In genomic region chr3:132350814-132351213, GRCh38 we compare ENCODE assay signal across 21 cellular contexts. TPM values are rescaled to one million over a fixed set of nuclear protein-coding genes. Genes with fewer than 3 reads are reported as not detected.
DNase-seq lines count a peak whose midpoint lies in the region; ATAC-seq and TF ChIP-seq lines count a peak whose summit lies in the region.
"Had no signal": no experiment of that assay in that cellular context is flagged by ENCODE, and none has a peak within 500 bp of the region (broad histone marks: within the 10 kb centered on the region; RNA-seq: fewer than 3 reads in every experiment).

No MANE protein-coding gene starts in this region.

- H3K9me3 ChIP-seq in neural progenitor cell (ENCODE audit: low read depth), result no peaks in the 10 kb centered on the region
- H3K9me3 ChIP-seq: BLaER1, SJSA1 had no signal

- peaks cover 10% of the 10 kb centered on the region for H3K4me1 ChIP-seq in neural progenitor cell
- H3K4me1 ChIP-seq: BLaER1 had no signal

- H3K27ac Mint-ChIP-seq in activated CD4-positive, alpha-beta T cell treated with anti-CD3 and anti-CD28 coated beads, Interleukin-2, amount 10 ng/mL, durations not matched to agents 24 days and 14 days, result peak overlapping the region; percentile 16
- H3K27ac Mint-ChIP-seq in activated T-helper 17 cell treated with anti-CD3 and anti-CD28 coated beads, Interleukin-2, amount 50 U/mL, for 72 hours, result peak overlapping the region; percentile 58
- peak overlapping the region; percentile 27 for H3K27ac Mint-ChIP-seq in neural progenitor cell
- H3K27ac Mint-ChIP-seq: CD4-positive, alpha-beta T cell; IgD-negative memory B cell had no signal

- no peaks in the 10 kb centered on the region for H3K79me2 ChIP-seq in neural progenitor cell (ENCODE audit: low read depth)

- no peak overlapping the region for H3K4me2 ChIP-seq in neural progenitor cell
- H3K4me2 ChIP-seq: BLaER1, PC-9 had no signal

- no peak for DNase-seq in activated CD4-positive, alpha-beta T cell treated with anti-CD3 and anti-CD28 coated beads, Interleukin-2, amount 10 ng/mL, durations not matched to agents 24 days and 14 days
- DNase-seq in activated CD4-positive, alpha-beta T cell treated with anti-CD3 and anti-CD28 coated beads, Interleukin-2, amount 50 U/mL, for 4 hours, result no peak
- DNase-seq in neural progenitor cell (ENCODE audit: low spot score), result no peak
- no peak for DNase-seq in activated CD8-positive, alpha-beta memory T cell treated with anti-CD3 and anti-CD28 coated beads, Interleukin-2, amount 50 U/mL, for 48 hours
- no peak for DNase-seq in A172 (ENCODE audit: low spot score)
- DNase-seq: CD4-positive, alpha-beta T cell; NCI-H1048; NCI-H1417; NCI-H1694; NCI-H2081; NCI-H2227 treated with DMSO at 0.1 percent for 48 hours; NCI-H526 treated with DMSO at 0.1 percent for 48 hours; PC-9; Right ventricle myocardium superior; RPMI8226 had no signal

- ATAC-seq in activated T-helper 17 cell treated with anti-CD3 and anti-CD28 coated beads, Interleukin-2, amount 50 U/mL, for 72 hours (replicated peaks), result peak; percentile 58
- no peak for ATAC-seq in HG02571 (IDR thresholded peaks at IDR 0.05; ENCODE audit: unreplicated experiment)

- H3K9me3 Mint-ChIP-seq in activated CD4-positive, alpha-beta T cell treated with anti-CD3 and anti-CD28 coated beads, Interleukin-2, amount 10 ng/mL, durations not matched to agents 24 days and 14 days, result no peaks in the 10 kb centered on the region
- H3K9me3 Mint-ChIP-seq in activated T-helper 17 cell treated with anti-CD3 and anti-CD28 coated beads, Interleukin-2, amount 50 U/mL, for 72 hours, result no peaks in the 10 kb centered on the region
- H3K9me3 Mint-ChIP-seq in neural progenitor cell, result no peaks in the 10 kb centered on the region
- H3K9me3 Mint-ChIP-seq: CD4-positive, alpha-beta T cell; IgD-negative memory B cell had no signal

- no peaks in the 10 kb centered on the region for H3F3A ChIP-seq in neural progenitor cell (ENCODE audit: low read depth)

- H3K27ac ChIP-seq in neural progenitor cell, result no peak overlapping the region
- H3K27ac ChIP-seq: 22Rv1, BLaER1, PC-9, SJSA1 had no signal

- H3K9ac ChIP-seq in neural progenitor cell, result no peak overlapping the region
- H3K9ac ChIP-seq: BLaER1 had no signal

- H2AFZ ChIP-seq in neural progenitor cell (replicated peaks), result peak overlapping the region; percentile 73
- H2AFZ ChIP-seq: PC-9 had no signal

- H3K4me3 ChIP-seq in neural progenitor cell, result no peak overlapping the region
- H3K4me3 ChIP-seq: BLaER1, PC-9, SJSA1 had no signal

- TF ChIP-seq CTCF in neural progenitor cell (IDR thresholded peaks at IDR 0.05), result no peak

- intact Hi-C loops in activated CD4-positive, alpha-beta T cell treated with anti-CD3 and anti-CD28 coated beads, Interleukin-2, amount 10 ng/mL, durations not matched to agents 24 days and 14 days (cut with micrococcal nuclease), result no loop called here

- no peaks in the 10 kb centered on the region for H3K36me3 Mint-ChIP-seq in activated CD4-positive, alpha-beta T cell treated with anti-CD3 and anti-CD28 coated beads, Interleukin-2, amount 10 ng/mL, durations not matched to agents 24 days and 14 days (ENCODE audit: low read depth)
- H3K36me3 Mint-ChIP-seq in activated T-helper 17 cell treated with anti-CD3 and anti-CD28 coated beads, Interleukin-2, amount 50 U/mL, for 72 hours (ENCODE audit: low read depth), result no peaks in the 10 kb centered on the region
- H3K36me3 Mint-ChIP-seq in neural progenitor cell, result no peaks in the 10 kb centered on the region
- H3K36me3 Mint-ChIP-seq: IgD-negative memory B cell had no signal

- H3K36me3 ChIP-seq in neural progenitor cell, result no peaks in the 10 kb centered on the region
- H3K36me3 ChIP-seq: BLaER1, SJSA1 had no signal

- no peaks in the 10 kb centered on the region for H3K27me3 ChIP-seq in neural progenitor cell
- H3K27me3 ChIP-seq: BLaER1, SJSA1 had no signal

- H3K27me3 Mint-ChIP-seq in activated CD4-positive, alpha-beta T cell treated with anti-CD3 and anti-CD28 coated beads, Interleukin-2, amount 10 ng/mL, durations not matched to agents 24 days and 14 days, result peaks cover 13% of the 10 kb centered on the region
- H3K27me3 Mint-ChIP-seq in activated T-helper 17 cell treated with anti-CD3 and anti-CD28 coated beads, Interleukin-2, amount 50 U/mL, for 72 hours, result peaks cover 4% of the 10 kb centered on the region
- H3K27me3 Mint-ChIP-seq in neural progenitor cell (ENCODE audit: insufficient read depth, low read depth), result no peaks in the 10 kb centered on the region

- H3K4me3 Mint-ChIP-seq in activated CD4-positive, alpha-beta T cell treated with anti-CD3 and anti-CD28 coated beads, Interleukin-2, amount 10 ng/mL, durations not matched to agents 24 days and 14 days, result no peak overlapping the region
- H3K4me3 Mint-ChIP-seq in activated T-helper 17 cell treated with anti-CD3 and anti-CD28 coated beads, Interleukin-2, amount 50 U/mL, for 72 hours, result peak overlapping the region; percentile 5
- no peak overlapping the region for H3K4me3 Mint-ChIP-seq in neural progenitor cell
- H3K4me3 Mint-ChIP-seq: CD4-positive, alpha-beta T cell; IgD-negative memory B cell had no signal

- H4K20me1 ChIP-seq in neural progenitor cell (ENCODE audit: low read depth), result no peaks in the 10 kb centered on the region
- H4K20me1 ChIP-seq: BLaER1 had no signal

- H3K4me1 Mint-ChIP-seq in activated CD4-positive, alpha-beta T cell treated with anti-CD3 and anti-CD28 coated beads, Interleukin-2, amount 10 ng/mL, durations not matched to agents 24 days and 14 days, result peaks cover 1% of the 10 kb centered on the region
- peaks cover 12% of the 10 kb centered on the region for H3K4me1 Mint-ChIP-seq in activated T-helper 17 cell treated with anti-CD3 and anti-CD28 coated beads, Interleukin-2, amount 50 U/mL, for 72 hours
- H3K4me1 Mint-ChIP-seq in neural progenitor cell, result peaks cover 29% of the 10 kb centered on the region

RNA-seq across cellular contexts. Expression of gene ACP3, which starts 33.6 kb away (rescaled TPM):
- total RNA-seq in activated CD4-positive, alpha-beta T cell treated with anti-CD3 and anti-CD28 coated beads, Interleukin-2, amount 10 ng/mL, durations not matched to agents 24 days and 14 days, result not detected in 2 replicates
- not detected for total RNA-seq in activated T-helper 17 cell treated with anti-CD3 and anti-CD28 coated beads, Interleukin-2, amount 50 U/mL, for 72 hours
- not detected in 2 replicates for total RNA-seq in neural progenitor cell (ENCODE audit: low replicate concordance)
- total RNA-seq in A172 (2014; rRNA removed; shearing (Covaris generic)), result not detected in 2 replicates
- total RNA-seq: CD4-positive, alpha-beta T cell; SJSA1 had no signal
